ENCODE assay signal across 8 cellular contexts in genomic region chrX:103063191-103063845, GRCh38. TPM values are rescaled to one million over a fixed set of nuclear protein-coding genes. Genes with fewer than 3 reads are reported as not detected.
DNase-seq lines count a peak whose midpoint lies in the region; ATAC-seq, FAIRE-seq and TF ChIP-seq lines count a peak whose summit lies in the region.

No MANE protein-coding gene starts in this region.

- no peaks in the 10 kb centered on the region for H3K27me3 ChIP-seq in PC-3 (ENCODE audit: low read length)
- H3K27me3 ChIP-seq in esophagus squamous epithelium, result no peaks in the 10 kb centered on the region
- H3K27me3 ChIP-seq in pancreas, result no peaks in the 10 kb centered on the region

- H3K9me3 Mint-ChIP-seq in activated CD4-positive, alpha-beta T cell treated with anti-CD3 and anti-CD28 coated beads, Interleukin-2, amount 10 ng/mL, durations not matched to agents 7 days and 5 days, result no peaks in the 10 kb centered on the region

- TF ChIP-seq CTCF in PC-3 (conservative IDR thresholded peaks at IDR 0.05; ENCODE audit: low read depth, low read length), result no peak
- TF ChIP-seq CTCF in esophagus squamous epithelium (IDR thresholded peaks at IDR 0.05), result no peak
- TF ChIP-seq CTCF in pancreas (IDR thresholded peaks at IDR 0.05), result no peak

- H3K9me3 ChIP-seq in PC-3 (ENCODE audit: low read length) (no peaks in the 10 kb centered on the region), esophagus squamous epithelium (no peaks in the 10 kb centered on the region), pancreas (no peaks in the 10 kb centered on the region)

- ATAC-seq in PC-3 (no peak), pancreas (peak; percentile 68 to 85 (median 79)), GM21528 (IDR thresholded peaks at IDR 0.05; ENCODE audit: low FRiP score, unreplicated experiment) (no peak), HG03571 (IDR thresholded peaks at IDR 0.05; ENCODE audit: unreplicated experiment) (no peak)

- H3K36me3 ChIP-seq in PC-3 (ENCODE audit: low read depth, low read length) (no peaks in the 10 kb centered on the region), esophagus squamous epithelium (no peaks in the 10 kb centered on the region), pancreas (no peaks in the 10 kb centered on the region)

- no peaks in the 10 kb centered on the region for H3K79me2 ChIP-seq in PC-3 (ENCODE audit: low read length)

- H3F3A ChIP-seq in PC-3 (ENCODE audit: low read length, unreplicated experiment), result no peaks in the 10 kb centered on the region

- H3K27ac Mint-ChIP-seq in activated CD4-positive, alpha-beta T cell treated with anti-CD3 and anti-CD28 coated beads, Interleukin-2, amount 10 ng/mL, durations not matched to agents 7 days and 5 days, result no peak overlapping the region

- POLR2A ChIA-PET in PC-3 (lab: Charles Lee; ENCODE audit: unreplicated experiment), result interaction anchor here (0.6 kb wide), 1 partner anchor 31 kb away, joined by 3 read pairs; no protein-coding TSS in a partner anchor
- POLR2A ChIA-PET in activated CD4-positive, alpha-beta T cell treated with anti-CD3 and anti-CD28 coated beads, Interleukin-2, amount 10 ng/mL, durations not matched to agents 7 days and 5 days (lab: Charles Lee), result no interaction called here

- H3K36me3 Mint-ChIP-seq in activated CD4-positive, alpha-beta T cell treated with anti-CD3 and anti-CD28 coated beads, Interleukin-2, amount 10 ng/mL, durations not matched to agents 7 days and 5 days (ENCODE audit: low read depth), result no peaks in the 10 kb centered on the region

- WGBS in esophagus squamous epithelium, 2 donors, result 3 to 21% methylated on average over 5 to 12 of the region's 34 CpGs
- 0 to 20% methylated on average over 25 to 27 of the region's 34 CpGs for WGBS in pancreas, 2 donors

- H3K9me2 ChIP-seq in PC-3 (replicated peaks; ENCODE audit: low read length), result no peaks in the 10 kb centered on the region

- CTCF ChIA-PET in PC-3 (lab: Charles Lee), result no interaction called here
- CTCF ChIA-PET in activated CD4-positive, alpha-beta T cell treated with anti-CD3 and anti-CD28 coated beads, Interleukin-2, amount 10 ng/mL, durations not matched to agents 7 days and 5 days (lab: Charles Lee), result no interaction called here

- peak; percentile 6 for DNase-seq in activated CD4-positive, alpha-beta T cell treated with anti-CD3 and anti-CD28 coated beads for 48 hours
- no peak for DNase-seq in activated CD4-positive, alpha-beta T cell treated with anti-CD3 and anti-CD28 coated beads for 1 hour
- DNase-seq in PC-3, result peak; percentile 43
- no peak for DNase-seq in esophagus squamous epithelium (lab: John Stamatoyannopoulos, UW)
- DNase-seq in pancreas, result peak in 4 of 6 donors; percentile 46 to 81 (median 54)
- no peak for DNase-seq in activated CD4-positive, alpha-beta T cell treated with anti-CD3 and anti-CD28 coated beads, Interleukin-2, amount 10 ng/mL, durations not matched to agents 7 days and 5 days

- H3K4me3 ChIP-seq in PC-3 (ENCODE audit: low read length), result peak overlapping the region; percentile 50
- H3K4me3 ChIP-seq in esophagus squamous epithelium, result peak overlapping the region in 3 of 4 donors; percentile 16 to 42 (median 30)
- H3K4me3 ChIP-seq in pancreas, result peak overlapping the region; percentile 5 to 43 (median 32)

- no peak overlapping the region for H3K27ac ChIP-seq in PC-3 (ENCODE audit: low read length)
- no peak overlapping the region for H3K27ac ChIP-seq in esophagus squamous epithelium
- H3K27ac ChIP-seq in pancreas, result peak overlapping the region in 2 of 4 donors; percentile 45 to 49

- H3K4me2 ChIP-seq in PC-3 (ENCODE audit: low read length), result peak overlapping the region; percentile 39

- no peak for TF ChIP-seq POLR2A in esophagus squamous epithelium (IDR thresholded peaks at IDR 0.05)

- no peaks in the 10 kb centered on the region for H3K4me1 Mint-ChIP-seq in activated CD4-positive, alpha-beta T cell treated with anti-CD3 and anti-CD28 coated beads, Interleukin-2, amount 10 ng/mL, durations not matched to agents 7 days and 5 days

- intact Hi-C loops in PC-3 (cut with micrococcal nuclease), result no loop called here
- intact Hi-C loops in esophagus squamous epithelium (cut with DNase I), result no loop called here
- intact Hi-C loops in pancreas (cut with DNase I), result no loop called here

- no peak overlapping the region for H3K9ac ChIP-seq in PC-3 (ENCODE audit: low read length)

- H3K4me3 Mint-ChIP-seq in activated CD4-positive, alpha-beta T cell treated with anti-CD3 and anti-CD28 coated beads, Interleukin-2, amount 10 ng/mL, durations not matched to agents 7 days and 5 days, result no peak overlapping the region

- BruUV-seq in PC-3 (replicated peaks; lab: Mats Ljungman, UMichigan), result no TSS peak

- H2AFZ ChIP-seq in PC-3 (ENCODE audit: low read length), result no peak overlapping the region

- FAIRE-seq in pancreas (lab: Jason Lieb, UNC), result no peak

- H3K27me3 Mint-ChIP-seq in activated CD4-positive, alpha-beta T cell treated with anti-CD3 and anti-CD28 coated beads, Interleukin-2, amount 10 ng/mL, durations not matched to agents 7 days and 5 days, result peaks cover 8% of the 10 kb centered on the region

- no peaks in the 10 kb centered on the region for H4K20me1 ChIP-seq in PC-3 (ENCODE audit: low read length)

- H3K4me1 ChIP-seq in PC-3 (ENCODE audit: insufficient read depth, low read length) (no peaks in the 10 kb centered on the region), esophagus squamous epithelium (peaks cover 0 to 8% (median 0%) of the 10 kb centered on the region in 3 donors), pancreas (no peaks in the 10 kb centered on the region)

RNA-seq across cellular contexts. Expression of gene BEX1, which starts 0.7 kb away (rescaled TPM):
- 4.0 and 4.5 TPM in 2 replicates for total RNA-seq in PC-3 (2014; rRNA removed)
- 1 to 10 TPM in 1 of 4 donors, not detected in 3; 1.9 TPM for total RNA-seq in esophagus squamous epithelium
- total RNA-seq in pancreas, result 10 to 100 TPM; 13.5 to 43.5 (median 22.3) TPM
- 100 to 1,000 TPM in 1 of 2 donors, 10 to 100 TPM in 1; 52.1 to 263 TPM for polyA plus RNA-seq in pancreas
- total RNA-seq in activated CD4-positive, alpha-beta T cell treated with anti-CD3 and anti-CD28 coated beads, Interleukin-2, amount 10 ng/mL, durations not matched to agents 7 days and 5 days, result not detected

RNA-seq across cellular contexts. Expression of gene NXF3, which starts 29.6 kb away (rescaled TPM):
- total RNA-seq in PC-3 (2014; rRNA removed), result 0.15 and 1.2 TPM in 2 replicates
- total RNA-seq in esophagus squamous epithelium, result under 1 TPM in 2 of 4 donors, not detected in 2; 0.26 to 0.38 TPM
- total RNA-seq in pancreas, result under 1 TPM in 4 of 6 donors, not detected in 2; 0.14 to 0.87 (median 0.39) TPM
- polyA plus RNA-seq in pancreas, result 1 to 10 TPM in 1 of 2 donors, under 1 TPM in 1; 0.57 to 1.3 TPM
- not detected for total RNA-seq in activated CD4-positive, alpha-beta T cell treated with anti-CD3 and anti-CD28 coated beads, Interleukin-2, amount 10 ng/mL, durations not matched to agents 7 days and 5 days

Comparison
In these comparisons a context has a peak if more than half of its experiments do, and no peak if none do; other contexts are left out.
1. DNase-seq: peak in activated CD4-positive, alpha-beta T cell treated with anti-CD3 and anti-CD28 coated beads for 48 hours (single experiment), PC-3 (single experiment) and pancreas (4 of 6); none in activated CD4-positive, alpha-beta T cell treated with anti-CD3 and anti-CD28 coated beads for 1 hour (single experiment), esophagus squamous epithelium (single experiment) and activated CD4-positive, alpha-beta T cell treated with anti-CD3 and anti-CD28 coated beads, Interleukin-2, amount 10 ng/mL, durations not matched to agents 7 days and 5 days (single experiment).
2. ATAC-seq: peak in pancreas (4 of 4); none in PC-3 (single experiment), GM21528 (single experiment) and HG03571 (single experiment).
3. Peak in every context shown above with its lines, with median percentiles within 50 percentile points of each other: H3K4me3 ChIP-seq.